Comparison of ENCODE assay signal across 3 cellular contexts in the genomic region with DNA sequence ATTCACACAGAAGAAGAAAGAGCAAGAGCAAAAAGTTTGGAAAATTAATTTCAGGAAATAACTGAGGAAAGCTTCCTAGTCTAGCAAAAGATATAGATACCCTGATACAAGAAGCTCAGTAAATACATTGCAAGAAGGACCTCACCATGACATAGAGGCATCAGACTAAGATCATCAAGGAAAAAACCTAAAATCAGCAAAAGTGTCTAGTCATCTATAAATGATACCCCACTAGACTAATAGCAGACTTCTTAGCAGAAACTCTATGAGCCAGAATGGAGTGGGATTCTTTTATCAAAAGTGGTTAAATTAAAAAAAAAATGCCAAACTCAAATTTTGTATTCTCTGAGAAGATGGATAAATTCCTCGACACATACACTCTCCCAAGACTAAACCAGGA.
TF ChIP-seq lines count a peak whose summit lies in the region.

No MANE protein-coding gene starts in this region.

TF ChIP-seq in A549, 52 proteins besides CTCF, POLR2A, EP300 and RAD21:
- TF ChIP-seq NR3C1 (IDR thresholded peaks at IDR 0.05) = no peak
- peak; percentile 59 for TF ChIP-seq MAFK (IDR thresholded peaks at IDR 0.05; ENCODE audit: partially characterized antibody)

TF ChIP-seq in IMR-90, 13 proteins besides CTCF, POLR2A, EP300 and RAD21:
- TF ChIP-seq RFX5 (IDR thresholded peaks at IDR 0.05; ENCODE audit: low read depth, low read length) (no peak), MXI1 (IDR thresholded peaks at IDR 0.05; ENCODE audit: borderline replicate concordance, low read depth, low read length) (no peak), MAZ (IDR thresholded peaks at IDR 0.05; ENCODE audit: borderline replicate concordance, low read depth, low read length) (no peak), RCOR1 (IDR thresholded peaks at IDR 0.05; ENCODE audit: insufficient replicate concordance, low read length) (no peak), CEBPB (IDR thresholded peaks at IDR 0.05; ENCODE audit: low read depth, low read length) (no peak), BHLHE40 (IDR thresholded peaks at IDR 0.05; ENCODE audit: low read depth, low read length) (no peak), MAFK (IDR thresholded peaks at IDR 0.05; ENCODE audit: low read depth, low read length) (peak; percentile 72)

TF ChIP-seq in K562, 482 proteins besides CTCF, POLR2A, EP300 and RAD21:
- TF ChIP-seq POLR2B (IDR thresholded peaks at IDR 0.05; ENCODE audit: low read depth, partially characterized antibody) (no peak), TAF1 (IDR thresholded peaks at IDR 0.05; ENCODE audit: control insufficient read depth, extremely low read depth, insufficient read depth, low read length, severe bottlenecking) (no peak), LEF1 (IDR thresholded peaks at IDR 0.05) (no peak), SUPT5H (IDR thresholded peaks at IDR 0.05) (no peak), MAFF (IDR thresholded peaks at IDR 0.05; ENCODE audit: low read length) (0 out of 2 replicates have a peak, but pooled peaks have one; percentile 11), C11orf30 (IDR thresholded peaks at IDR 0.05; ENCODE audit: low read depth) (0 out of 2 replicates have a peak, but pooled peaks have one; percentile 18), NFE2L1 (tag; IDR thresholded peaks at IDR 0.05; ENCODE audit: borderline replicate concordance, low read depth) (no peak), KHSRP (IDR thresholded peaks at IDR 0.05) (no peak), ZNF696 (CRISPR knock-in tag; conservative IDR thresholded peaks at IDR 0.05) (no peak), GABPA (tag; conservative IDR thresholded peaks at IDR 0.05; ENCODE audit: low read depth) (no peak), ETV6 (IDR thresholded peaks at IDR 0.05; ENCODE audit: borderline replicate concordance in 1 of 2, low read depth in 2 of 2, low read length in 1 of 2) (no peak), ETV6 (CRISPR knock-in tag; IDR thresholded peaks at IDR 0.05; ENCODE audit: borderline replicate concordance) (no peak), ZNF316 (IDR thresholded peaks at IDR 0.05) (peak; percentile 49; the same call in 1 of the 2 replicates), MAFG (tag; conservative IDR thresholded peaks at IDR 0.05) (peak; percentile 40), CBX5 (IDR thresholded peaks at IDR 0.05; ENCODE audit: borderline replicate concordance, low read depth) (no peak), ZNF324 (CRISPR knock-in tag; IDR thresholded peaks at IDR 0.05) (no peak), SNIP1 (IDR thresholded peaks at IDR 0.05; ENCODE audit: low read depth) (no peak), PTBP1 (IDR thresholded peaks at IDR 0.05; ENCODE audit: low read depth, low read length) (no peak)
